1 cellular context compared by ENCODE assay signal in genomic region chr13:95067303-95067702, GRCh38.
TF ChIP-seq lines count a peak whose summit lies in the region.

No MANE protein-coding gene starts in this region.

TF ChIP-seq in GM23338, 12 proteins besides CTCF, POLR2A, EP300 and RAD21 (continued from another document):
- TF ChIP-seq, protein P1, sequence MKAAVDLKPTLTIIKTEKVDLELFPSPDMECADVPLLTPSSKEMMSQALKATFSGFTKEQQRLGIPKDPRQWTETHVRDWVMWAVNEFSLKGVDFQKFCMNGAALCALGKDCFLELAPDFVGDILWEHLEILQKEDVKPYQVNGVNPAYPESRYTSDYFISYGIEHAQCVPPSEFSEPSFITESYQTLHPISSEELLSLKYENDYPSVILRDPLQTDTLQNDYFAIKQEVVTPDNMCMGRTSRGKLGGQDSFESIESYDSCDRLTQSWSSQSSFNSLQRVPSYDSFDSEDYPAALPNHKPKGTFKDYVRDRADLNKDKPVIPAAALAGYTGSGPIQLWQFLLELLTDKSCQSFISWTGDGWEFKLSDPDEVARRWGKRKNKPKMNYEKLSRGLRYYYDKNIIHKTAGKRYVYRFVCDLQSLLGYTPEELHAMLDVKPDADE (IDR thresholded peaks at IDR 0.05) = no peak
- TF ChIP-seq CREB1 (CRISPR knock-in tag; IDR thresholded peaks at IDR 0.05; ENCODE audit: low read depth) = no peak
- TF ChIP-seq, protein P2, sequence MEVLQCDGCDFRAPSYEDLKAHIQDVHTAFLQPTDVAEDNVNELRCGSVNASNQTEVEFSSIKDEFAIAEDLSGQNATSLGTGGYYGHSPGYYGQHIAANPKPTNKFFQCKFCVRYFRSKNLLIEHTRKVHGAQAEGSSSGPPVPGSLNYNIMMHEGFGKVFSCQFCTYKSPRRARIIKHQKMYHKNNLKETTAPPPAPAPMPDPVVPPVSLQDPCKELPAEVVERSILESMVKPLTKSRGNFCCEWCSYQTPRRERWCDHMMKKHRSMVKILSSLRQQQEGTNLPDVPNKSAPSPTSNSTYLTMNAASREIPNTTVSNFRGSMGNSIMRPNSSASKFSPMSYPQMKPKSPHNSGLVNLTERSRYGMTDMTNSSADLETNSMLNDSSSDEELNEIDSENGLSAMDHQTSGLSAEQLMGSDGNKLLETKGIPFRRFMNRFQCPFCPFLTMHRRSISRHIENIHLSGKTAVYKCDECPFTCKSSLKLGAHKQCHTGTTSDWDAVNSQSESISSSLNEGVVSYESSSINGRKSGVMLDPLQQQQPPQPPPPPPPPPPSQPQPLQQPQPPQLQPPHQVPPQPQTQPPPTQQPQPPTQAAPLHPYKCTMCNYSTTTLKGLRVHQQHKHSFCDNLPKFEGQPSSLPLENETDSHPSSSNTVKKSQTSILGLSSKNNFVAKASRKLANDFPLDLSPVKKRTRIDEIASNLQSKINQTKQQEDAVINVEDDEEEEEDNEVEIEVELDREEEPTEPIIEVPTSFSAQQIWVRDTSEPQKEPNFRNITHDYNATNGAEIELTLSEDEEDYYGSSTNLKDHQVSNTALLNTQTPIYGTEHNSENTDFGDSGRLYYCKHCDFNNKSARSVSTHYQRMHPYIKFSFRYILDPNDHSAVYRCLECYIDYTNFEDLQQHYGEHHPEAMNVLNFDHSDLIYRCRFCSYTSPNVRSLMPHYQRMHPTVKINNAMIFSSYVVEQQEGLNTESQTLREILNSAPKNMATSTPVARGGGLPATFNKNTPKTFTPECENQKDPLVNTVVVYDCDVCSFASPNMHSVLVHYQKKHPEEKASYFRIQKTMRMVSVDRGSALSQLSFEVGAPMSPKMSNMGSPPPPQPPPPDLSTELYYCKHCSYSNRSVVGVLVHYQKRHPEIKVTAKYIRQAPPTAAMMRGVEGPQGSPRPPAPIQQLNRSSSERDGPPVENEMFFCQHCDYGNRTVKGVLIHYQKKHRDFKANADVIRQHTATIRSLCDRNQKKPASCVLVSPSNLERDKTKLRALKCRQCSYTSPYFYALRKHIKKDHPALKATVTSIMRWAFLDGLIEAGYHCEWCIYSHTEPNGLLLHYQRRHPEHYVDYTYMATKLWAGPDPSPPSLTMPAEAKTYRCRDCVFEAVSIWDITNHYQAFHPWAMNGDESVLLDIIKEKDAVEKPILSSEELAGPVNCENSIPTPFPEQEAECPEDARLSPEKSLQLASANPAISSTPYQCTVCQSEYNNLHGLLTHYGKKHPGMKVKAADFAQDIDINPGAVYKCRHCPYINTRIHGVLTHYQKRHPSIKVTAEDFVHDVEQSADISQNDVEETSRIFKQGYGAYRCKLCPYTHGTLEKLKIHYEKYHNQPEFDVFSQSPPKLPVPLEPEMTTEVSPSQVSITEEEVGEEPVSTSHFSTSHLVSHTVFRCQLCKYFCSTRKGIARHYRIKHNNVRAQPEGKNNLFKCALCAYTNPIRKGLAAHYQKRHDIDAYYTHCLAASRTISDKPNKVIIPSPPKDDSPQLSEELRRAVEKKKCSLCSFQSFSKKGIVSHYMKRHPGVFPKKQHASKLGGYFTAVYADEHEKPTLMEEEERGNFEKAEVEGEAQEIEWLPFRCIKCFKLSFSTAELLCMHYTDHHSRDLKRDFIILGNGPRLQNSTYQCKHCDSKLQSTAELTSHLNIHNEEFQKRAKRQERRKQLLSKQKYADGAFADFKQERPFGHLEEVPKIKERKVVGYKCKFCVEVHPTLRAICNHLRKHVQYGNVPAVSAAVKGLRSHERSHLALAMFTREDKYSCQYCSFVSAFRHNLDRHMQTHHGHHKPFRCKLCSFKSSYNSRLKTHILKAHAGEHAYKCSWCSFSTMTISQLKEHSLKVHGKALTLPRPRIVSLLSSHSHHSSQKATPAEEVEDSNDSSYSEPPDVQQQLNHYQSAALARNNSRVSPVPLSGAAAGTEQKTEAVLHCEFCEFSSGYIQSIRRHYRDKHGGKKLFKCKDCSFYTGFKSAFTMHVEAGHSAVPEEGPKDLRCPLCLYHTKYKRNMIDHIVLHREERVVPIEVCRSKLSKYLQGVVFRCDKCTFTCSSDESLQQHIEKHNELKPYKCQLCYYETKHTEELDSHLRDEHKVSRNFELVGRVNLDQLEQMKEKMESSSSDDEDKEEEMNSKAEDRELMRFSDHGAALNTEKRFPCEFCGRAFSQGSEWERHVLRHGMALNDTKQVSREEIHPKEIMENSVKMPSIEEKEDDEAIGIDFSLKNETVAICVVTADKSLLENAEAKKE (CRISPR knock-in tag; IDR thresholded peaks at IDR 0.05) = no peak
- TF ChIP-seq STAT1 (IDR thresholded peaks at IDR 0.05; ENCODE audit: unreplicated experiment) = no peak
